In the genomic region with DNA sequence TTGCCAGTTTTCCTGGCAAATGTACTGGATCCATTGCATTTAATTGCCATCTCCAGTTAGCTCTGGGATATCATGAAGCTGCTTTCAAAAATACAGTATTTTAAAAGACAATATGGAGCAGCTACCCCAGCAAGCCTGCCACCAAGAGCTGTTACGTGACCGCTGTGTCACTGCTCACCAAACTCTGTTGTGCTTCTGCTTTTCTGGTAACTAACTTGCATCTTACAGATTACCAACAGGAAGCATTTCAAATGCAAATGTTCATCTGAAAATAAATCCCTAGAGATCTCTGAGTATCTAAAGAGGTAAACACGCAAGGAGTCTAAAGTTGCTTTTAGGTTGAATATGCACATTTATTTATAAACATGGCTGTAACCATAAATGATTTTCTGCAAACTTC, we compare ENCODE assay signal across 10 cellular contexts.
DNase-seq lines count a peak whose midpoint lies in the region; ATAC-seq and TF ChIP-seq lines count a peak whose summit lies in the region.
"Had no signal": no experiment of that assay in that cellular context is flagged by ENCODE, and none has a peak within 500 bp of the region (broad histone marks: within the 10 kb centered on the region; RNA-seq: fewer than 3 reads in every experiment).

No MANE protein-coding gene starts in this region.

- H3K9me3 Mint-ChIP-seq in activated CD8-positive, alpha-beta T cell treated with anti-CD3 and anti-CD28 coated beads, Interleukin-2, amount 10 ng/mL, durations not matched to agents 7 days and 5 days (ENCODE audit: insufficient read depth): peaks cover 5% of the 10 kb centered on the region
- peaks cover 9% of the 10 kb centered on the region for H3K9me3 Mint-ChIP-seq in activated CD4-positive, alpha-beta memory T cell treated with anti-CD3 and anti-CD28 coated beads, Interleukin-2, amount 10 ng/mL, durations not matched to agents 7 days and 5 days

- H3K27me3 Mint-ChIP-seq in activated CD8-positive, alpha-beta T cell treated with anti-CD3 and anti-CD28 coated beads, Interleukin-2, amount 10 ng/mL, durations not matched to agents 7 days and 5 days (ENCODE audit: low read depth): no peaks in the 10 kb centered on the region
- no peaks in the 10 kb centered on the region for H3K27me3 Mint-ChIP-seq in activated CD4-positive, alpha-beta memory T cell treated with anti-CD3 and anti-CD28 coated beads, Interleukin-2, amount 10 ng/mL, durations not matched to agents 7 days and 5 days

- H3K27ac Mint-ChIP-seq in activated CD8-positive, alpha-beta T cell treated with anti-CD3 and anti-CD28 coated beads, Interleukin-2, amount 10 ng/mL, durations not matched to agents 7 days and 5 days: no peak overlapping the region
- no peak overlapping the region for H3K27ac Mint-ChIP-seq in activated CD4-positive, alpha-beta memory T cell treated with anti-CD3 and anti-CD28 coated beads, Interleukin-2, amount 10 ng/mL, durations not matched to agents 7 days and 5 days
- H3K27ac Mint-ChIP-seq: activated T-helper 1 cell treated with anti-CD3 and anti-CD28 coated beads, Interleukin-12 subunit alpha, Interleukin-12 subunit beta, Interleukin-2, Interleukin-4 antibody, amounts not matched to agents 30 ng/mL and 10 ng/mL and 1 ng/mL, durations not matched to agents 14 hours and 24 hours and 36 hours had no signal

- TF ChIP-seq CTCF in GM12865 (IDR thresholded peaks at IDR 0.05; ENCODE audit: insufficient read depth, low read depth, low read length, missing control alignments) (no peak), GM20000 (IDR thresholded peaks at IDR 0.05; ENCODE audit: extremely low read depth, missing control alignments) (no peak)

- CTCF ChIA-PET in activated CD8-positive, alpha-beta T cell treated with anti-CD3 and anti-CD28 coated beads, Interleukin-2, amount 10 ng/mL, durations not matched to agents 7 days and 5 days (lab: Charles Lee): no interaction called here
- CTCF ChIA-PET in activated CD4-positive, alpha-beta memory T cell treated with anti-CD3 and anti-CD28 coated beads, Interleukin-2, amount 10 ng/mL, durations not matched to agents 7 days and 5 days (lab: Charles Lee): no interaction called here

- no peaks in the 10 kb centered on the region for H3K36me3 Mint-ChIP-seq in activated CD8-positive, alpha-beta T cell treated with anti-CD3 and anti-CD28 coated beads, Interleukin-2, amount 10 ng/mL, durations not matched to agents 7 days and 5 days (ENCODE audit: low read depth)
- H3K36me3 Mint-ChIP-seq in activated CD4-positive, alpha-beta memory T cell treated with anti-CD3 and anti-CD28 coated beads, Interleukin-2, amount 10 ng/mL, durations not matched to agents 7 days and 5 days (ENCODE audit: low read depth): no peaks in the 10 kb centered on the region

- POLR2A ChIA-PET in activated CD8-positive, alpha-beta T cell treated with anti-CD3 and anti-CD28 coated beads, Interleukin-2, amount 10 ng/mL, durations not matched to agents 7 days and 5 days (lab: Charles Lee): no interaction called here
- POLR2A ChIA-PET in activated CD4-positive, alpha-beta memory T cell treated with anti-CD3 and anti-CD28 coated beads, Interleukin-2, amount 10 ng/mL, durations not matched to agents 7 days and 5 days (lab: Charles Lee): no interaction called here

- TF ChIP-seq POLR2A in erythroblast (IDR thresholded peaks at IDR 0.05; ENCODE audit: low read length): no peak

- H3K4me3 Mint-ChIP-seq in activated CD8-positive, alpha-beta T cell treated with anti-CD3 and anti-CD28 coated beads, Interleukin-2, amount 10 ng/mL, durations not matched to agents 7 days and 5 days: no peak overlapping the region
- no peak overlapping the region for H3K4me3 Mint-ChIP-seq in activated CD4-positive, alpha-beta memory T cell treated with anti-CD3 and anti-CD28 coated beads, Interleukin-2, amount 10 ng/mL, durations not matched to agents 7 days and 5 days
- H3K4me3 Mint-ChIP-seq: activated T-helper 1 cell treated with anti-CD3 and anti-CD28 coated beads, Interleukin-12 subunit alpha, Interleukin-12 subunit beta, Interleukin-2, Interleukin-4 antibody, amounts not matched to agents 30 ng/mL and 10 ng/mL and 1 ng/mL, durations not matched to agents 14 hours and 24 hours and 36 hours had no signal

- DNase-seq in GM12865 (ENCODE audit: low read depth): peak; percentile 75
- DNase-seq in GM20000 (ENCODE audit: low spot score): peak; percentile 6
- peak; percentile 10 for DNase-seq in NAMALWA (ENCODE audit: low spot score)
- DNase-seq in activated CD8-positive, alpha-beta T cell treated with anti-CD3 and anti-CD28 coated beads, Interleukin-2, amount 10 ng/mL, durations not matched to agents 7 days and 5 days: no peak
- no peak for DNase-seq in AG08395 (ENCODE audit: low spot score)
- DNase-seq in erythroblast (lab: John Stamatoyannopoulos, UW): no peak
- no peak for DNase-seq in activated CD4-positive, alpha-beta memory T cell treated with anti-CD3 and anti-CD28 coated beads, Interleukin-2, amount 10 ng/mL, durations not matched to agents 7 days and 5 days
- DNase-seq: NCI-H2107 had no signal

- ATAC-seq in HG02885 (IDR thresholded peaks at IDR 0.05; ENCODE audit: poor library complexity, unreplicated experiment): peak; percentile 95
- no peak for ATAC-seq in activated CD8-positive, alpha-beta T cell treated with anti-CD3 and anti-CD28 coated beads, Interleukin-2, amount 10 ng/mL, durations not matched to agents 7 days and 5 days

- no peaks in the 10 kb centered on the region for H3K4me1 Mint-ChIP-seq in activated CD8-positive, alpha-beta T cell treated with anti-CD3 and anti-CD28 coated beads, Interleukin-2, amount 10 ng/mL, durations not matched to agents 7 days and 5 days (ENCODE audit: low read depth)
- H3K4me1 Mint-ChIP-seq in activated CD4-positive, alpha-beta memory T cell treated with anti-CD3 and anti-CD28 coated beads, Interleukin-2, amount 10 ng/mL, durations not matched to agents 7 days and 5 days: no peaks in the 10 kb centered on the region

- H3K4me3 ChIP-seq in GM12865 (ENCODE audit: low read depth, low read length): no peak overlapping the region

Comparison
In these comparisons a context has a peak if more than half of its experiments do, and no peak if none do; other contexts are left out.
1. DNase-seq: peak in GM12865 (single experiment), GM20000 (single experiment) and NAMALWA (single experiment); none in activated CD8-positive, alpha-beta T cell treated with anti-CD3 and anti-CD28 coated beads, Interleukin-2, amount 10 ng/mL, durations not matched to agents 7 days and 5 days (single experiment), AG08395 (single experiment), erythroblast (0 of 2) and activated CD4-positive, alpha-beta memory T cell treated with anti-CD3 and anti-CD28 coated beads, Interleukin-2, amount 10 ng/mL, durations not matched to agents 7 days and 5 days (single experiment).